8 cellular contexts compared by ENCODE assay signal in genomic region chr3:87227104-87227834, GRCh38. TPM values are rescaled to one million over a fixed set of nuclear protein-coding genes. Genes with fewer than 3 reads are reported as not detected.
DNase-seq lines count a peak whose midpoint lies in the region; ATAC-seq and TF ChIP-seq lines count a peak whose summit lies in the region.

CHMP2B (plus strand) TSS chr3:87227309; CDS start chr3:87227523, 214 bp downstream.

- H3K9me3 Mint-ChIP-seq in progenitor cell of endocrine pancreas (ENCODE audit: low read depth) = peaks cover 3% of the 10 kb centered on the region

- peak within 1 kb of the TSS; percentile 93 for H3K27ac ChIP-seq in left ventricle myocardium inferior (replicated peaks)
- H3K27ac ChIP-seq in upper lobe of right lung = peak within 1 kb of the TSS; percentile 96

- peak within 1 kb of the TSS; percentile 98 for H3K4me3 ChIP-seq in left ventricle myocardium inferior
- H3K4me3 ChIP-seq in upper lobe of right lung = peak within 1 kb of the TSS; percentile 92

- H3K36me3 Mint-ChIP-seq in T-helper 17 cell (ENCODE audit: low read depth) (peaks cover 12% of the 10 kb centered on the region), progenitor cell of endocrine pancreas (ENCODE audit: insufficient read depth) (peaks cover 7% of the 10 kb centered on the region)

- H3K9me3 ChIP-seq in T-helper 17 cell (ENCODE audit: control insufficient read depth, low read length, poor library complexity, severe bottlenecking) = no peaks in the 10 kb centered on the region
- no peaks in the 10 kb centered on the region for H3K9me3 ChIP-seq in left ventricle myocardium inferior (replicated peaks)
- H3K9me3 ChIP-seq in upper lobe of right lung = no peaks in the 10 kb centered on the region

- H3K27me3 ChIP-seq in left ventricle myocardium inferior (ENCODE audit: low read depth) (no peaks in the 10 kb centered on the region), upper lobe of right lung (no peaks in the 10 kb centered on the region)

- H3K27ac Mint-ChIP-seq in T-helper 17 cell = peak within 1 kb of the TSS; percentile 99
- H3K27ac Mint-ChIP-seq in progenitor cell of endocrine pancreas = peak within 1 kb of the TSS; percentile 100

- peak within 1 kb of the TSS; percentile 99 for H3K4me3 Mint-ChIP-seq in T-helper 17 cell
- H3K4me3 Mint-ChIP-seq in progenitor cell of endocrine pancreas (ENCODE audit: low read depth) = peak within 1 kb of the TSS; percentile 98

- peaks cover 50% of the 10 kb centered on the region for H3K4me1 ChIP-seq in left ventricle myocardium inferior
- peaks cover 25% of the 10 kb centered on the region for H3K4me1 ChIP-seq in upper lobe of right lung

- TF ChIP-seq CTCF in left ventricle myocardium inferior (IDR thresholded peaks at IDR 0.05; ENCODE audit: borderline replicate concordance) (no peak), progenitor cell of endocrine pancreas (IDR thresholded peaks at IDR 0.05; ENCODE audit: unreplicated experiment) (no peak), upper lobe of right lung (IDR thresholded peaks at IDR 0.05) (no peak)

- intact Hi-C loops in left ventricle myocardium inferior (cut with micrococcal nuclease) (no loop called here), upper lobe of right lung (cut with DNase I) (no loop called here)

- H3K36me3 ChIP-seq in left ventricle myocardium inferior (no peaks in the 10 kb centered on the region), upper lobe of right lung (no peaks in the 10 kb centered on the region)

- DNase-seq in NCI-H187 (lab: John Stamatoyannopoulos, UW) = peak; percentile 51 to 61
- peak; percentile 84 to 89 (median 88) for DNase-seq in T-helper 17 cell
- DNase-seq in amygdala (lab: John Stamatoyannopoulos, UW) = peak; percentile 64 to 97 (median 86)
- peak; percentile 95 for DNase-seq in left ventricle myocardium inferior
- DNase-seq in progenitor cell of endocrine pancreas (ENCODE audit: low spot score, unreplicated experiment) = peak; percentile 87
- peak; percentile 96 for DNase-seq in upper lobe of right lung

- H3K4me1 Mint-ChIP-seq in T-helper 17 cell = peaks cover 38% of the 10 kb centered on the region
- H3K4me1 Mint-ChIP-seq in progenitor cell of endocrine pancreas (ENCODE audit: low read depth) = peaks cover 27% of the 10 kb centered on the region

- ATAC-seq in GM18502 (IDR thresholded peaks at IDR 0.05; ENCODE audit: poor library complexity, unreplicated experiment) (peak; percentile 96), HG02943 (IDR thresholded peaks at IDR 0.05; ENCODE audit: low read depth, unreplicated experiment) (peak; percentile 97), T-helper 17 cell (peak; percentile 89), upper lobe of right lung (peak; percentile 95)

- H3K27me3 Mint-ChIP-seq in T-helper 17 cell (peaks cover 2% of the 10 kb centered on the region), progenitor cell of endocrine pancreas (peaks cover 6% of the 10 kb centered on the region)

RNA-seq across cellular contexts. Expression of gene CHMP2B, which starts in this region (rescaled TPM):
- 10 to 100 TPM; 24.3 to 29.4 TPM for total RNA-seq in T-helper 17 cell
- total RNA-seq in left ventricle myocardium inferior = 35.8 TPM
- total RNA-seq in progenitor cell of endocrine pancreas = 30.9 and 34.9 TPM in 2 replicates
- 39.2 TPM for total RNA-seq in upper lobe of right lung

Comparison
In these comparisons a context has a peak if more than half of its experiments do, and no peak if none do; other contexts are left out.
1. Peak in every context shown above with its lines: DNase-seq, ATAC-seq, H3K4me3 ChIP-seq and H3K27ac ChIP-seq.